22 cellular contexts compared by ENCODE assay signal in the genomic region with DNA sequence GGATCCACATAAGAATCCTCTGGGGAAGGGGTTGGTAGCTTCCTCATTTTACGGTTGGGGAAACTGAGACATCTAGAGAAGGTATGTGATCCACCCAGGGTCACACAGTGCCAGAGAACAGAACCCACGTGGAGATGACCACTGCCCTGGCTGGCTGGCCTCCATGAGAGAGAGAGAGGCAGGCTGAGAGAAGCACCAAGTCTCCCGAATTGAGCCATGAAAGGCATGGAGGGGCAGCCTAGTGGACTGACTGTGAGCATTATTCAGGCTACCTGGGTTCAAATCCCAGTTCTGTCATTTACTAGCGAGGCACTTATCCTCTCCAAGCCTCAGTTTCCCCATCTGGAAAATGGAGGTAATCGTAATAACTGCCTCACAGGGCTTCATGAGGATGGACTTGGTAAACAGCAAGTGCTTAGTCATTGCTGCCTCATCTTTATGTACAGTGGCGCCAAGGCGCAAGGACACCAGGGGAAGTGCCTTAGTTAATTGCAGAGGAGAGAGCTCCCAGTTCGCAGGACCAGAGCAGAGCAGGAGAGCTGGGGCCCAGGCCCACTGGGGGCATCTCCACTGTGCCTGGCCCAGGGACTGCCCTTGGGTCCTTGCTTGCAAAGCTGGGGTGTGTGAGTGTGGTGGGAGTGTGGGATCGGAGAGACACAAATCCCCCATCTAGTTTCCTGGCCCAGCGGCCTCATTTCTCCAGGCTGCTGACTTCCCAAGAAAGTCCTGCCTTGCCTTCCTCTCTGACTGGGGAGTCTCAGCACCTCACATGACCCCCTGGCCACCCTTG.
DNase-seq lines count a peak whose midpoint lies in the region; ATAC-seq, FAIRE-seq and TF ChIP-seq lines count a peak whose summit lies in the region.
"Had no signal": no experiment of that assay in that cellular context is flagged by ENCODE, and none has a peak within 500 bp of the region (broad histone marks: within the 10 kb centered on the region; RNA-seq: fewer than 3 reads in every experiment).

No MANE protein-coding gene starts in this region.

- peak overlapping the region; percentile 35 for H3K4me3 Mint-ChIP-seq in neural progenitor cell
- H3K4me3 Mint-ChIP-seq: B cell; CD4-positive, CD25-positive, alpha-beta regulatory T cell; CD8-positive, alpha-beta T cell; GM23338; H9 had no signal

- no TSS peak for BruUV-seq in K562 (replicated peaks; lab: Mats Ljungman, UMichigan)

- intact Hi-C loops in Right ventricle myocardium inferior (cut with DNase I) (no loop called here), cardiac septum (cut with DNase I) (no loop called here), K562 (cut with micrococcal nuclease) (no loop called here)

- no peaks in the 10 kb centered on the region for H3K79me2 ChIP-seq in K562 (ENCODE audit: control insufficient read depth, insufficient read depth, low read length)
- no peaks in the 10 kb centered on the region for H3K79me2 ChIP-seq in neural progenitor cell (ENCODE audit: low read depth)

- no peaks in the 10 kb centered on the region for H3K9me3 ChIP-seq in BLaER1
- no peaks in the 10 kb centered on the region for H3K9me3 ChIP-seq in K562 (replicated peaks; ENCODE audit: control insufficient read depth, insufficient read depth, low read depth, low read length)
- H3K9me3 ChIP-seq in neural progenitor cell (ENCODE audit: low read depth), result no peaks in the 10 kb centered on the region
- H3K9me3 ChIP-seq: Caco-2 had no signal

- H3K27me3 ChIP-seq in BLaER1 (no peaks in the 10 kb centered on the region), K562 (ENCODE audit: control insufficient read depth in 2 of 2, insufficient read depth in 2 of 2, low read length in 2 of 2) (peaks cover 2 to 32% of the 10 kb centered on the region in 2 experiments; a peak in 4 of 5 replicates), neural progenitor cell (no peaks in the 10 kb centered on the region)

- H3K27ac ChIP-seq in BLaER1 (no peak overlapping the region), K562 (ENCODE audit: extremely low read depth, low read depth, low read length) (no peak overlapping the region), neural progenitor cell (no peak overlapping the region)
- H3K27ac ChIP-seq: 22Rv1 had no signal

- H3K36me3 ChIP-seq in BLaER1 (no peaks in the 10 kb centered on the region), K562 (ENCODE audit: control insufficient read depth, insufficient read depth, low read length) (no peaks in the 10 kb centered on the region), neural progenitor cell (no peaks in the 10 kb centered on the region)

- H3K4me1 ChIP-seq in BLaER1, result peaks cover 67% of the 10 kb centered on the region
- no peaks in the 10 kb centered on the region; a peak in 1 of 5 replicates for H3K4me1 ChIP-seq in K562 (replicated peaks in 1 of 2; ENCODE audit: control insufficient read depth in 2 of 2, insufficient read depth in 2 of 2, low read length in 2 of 2)
- H3K4me1 ChIP-seq in neural progenitor cell, result no peaks in the 10 kb centered on the region
- H3K4me1 ChIP-seq: Caco-2 had no signal

- peaks cover 26% of the 10 kb centered on the region for H3K36me3 Mint-ChIP-seq in neural progenitor cell
- H3K36me3 Mint-ChIP-seq: CD4-positive, CD25-positive, alpha-beta regulatory T cell had no signal

- 9% methylated on average over 10 of the region's 10 CpGs for WGBS in K562 (ENCODE audit: insufficient coverage, low coverage, missing lambda C conversion rate)

- H3K9ac ChIP-seq in BLaER1 (no peak overlapping the region), K562 (ENCODE audit: insufficient read depth in 1 of 2, low read depth in 2 of 2, low read length in 2 of 2) (no peak overlapping the region), neural progenitor cell (no peak overlapping the region)

- POLR2A ChIA-PET in K562 (lab: Yijun Ruan, JAX), result no interaction called here

- no peak for TF ChIP-seq RAD21 in K562 (CRISPR knock-in tag; conservative IDR thresholded peaks at IDR 0.05 in 1 of 2, IDR thresholded peaks at IDR 0.05 in 1 of 2)

- no peak overlapping the region for H3K27ac Mint-ChIP-seq in neural progenitor cell
- H3K27ac Mint-ChIP-seq: B cell; CD8-positive, alpha-beta T cell; GM23338; H9 had no signal

- no peaks in the 10 kb centered on the region for H3K9me3 Mint-ChIP-seq in neural progenitor cell
- H3K9me3 Mint-ChIP-seq: CD4-positive, CD25-positive, alpha-beta regulatory T cell; CD8-positive, alpha-beta T cell; GM23338; H9 had no signal

- TF ChIP-seq POLR2A in K562 (conservative IDR thresholded peaks at IDR 0.05), result no peak

- no peak overlapping the region for H2AFZ ChIP-seq in K562 (ENCODE audit: low read depth, low read length)
- H2AFZ ChIP-seq in neural progenitor cell (replicated peaks), result no peak overlapping the region
- H2AFZ ChIP-seq: GM23338 had no signal

- peaks cover 24% of the 10 kb centered on the region for H3K4me1 Mint-ChIP-seq in neural progenitor cell
- H3K4me1 Mint-ChIP-seq: B cell had no signal

- no peak for TF ChIP-seq CTCF in K562 (IDR thresholded peaks at IDR 0.05 in 2 of 3, conservative IDR thresholded peaks at IDR 0.05 in 1 of 3; ENCODE audit: insufficient read depth in 2 of 3, low read depth in 1 of 3, low read length in 3 of 3)
- no peak for TF ChIP-seq CTCF in neural progenitor cell (IDR thresholded peaks at IDR 0.05)

- peak overlapping the region; percentile 91 for H3K4me2 ChIP-seq in BLaER1
- no peak overlapping the region for H3K4me2 ChIP-seq in K562 (ENCODE audit: insufficient read depth, low read length)
- no peak overlapping the region for H3K4me2 ChIP-seq in neural progenitor cell
- H3K4me2 ChIP-seq: GM23338 had no signal

- no peak for FAIRE-seq in K562 (lab: Jason Lieb, UNC)
- FAIRE-seq: A204.1, G401.6, GM12892 had no signal

- TF ChIP-seq EP300 in K562 (IDR thresholded peaks at IDR 0.05; ENCODE audit: low read length), result no peak

- H3K4me3 ChIP-seq in BLaER1 (no peak overlapping the region), K562 (no peak overlapping the region), neural progenitor cell (no peak overlapping the region)
- H3K4me3 ChIP-seq: GM23338 had no signal

- no peaks in the 10 kb centered on the region for H3F3A ChIP-seq in neural progenitor cell (ENCODE audit: low read depth)

- no peaks in the 10 kb centered on the region for H3K9me1 ChIP-seq in K562 (ENCODE audit: control insufficient read depth, insufficient read depth, low read length)

- CTCF ChIA-PET in K562 (lab: Yijun Ruan, JAX; ENCODE audit: low intra/inter-chr PET ratio), result no interaction called here

- in situ Hi-C loops in K562 (cut with MboI), result no loop called here

- peaks cover 6% of the 10 kb centered on the region for H3K27me3 Mint-ChIP-seq in neural progenitor cell (ENCODE audit: insufficient read depth, low read depth)
- H3K27me3 Mint-ChIP-seq: B cell; CD4-positive, CD25-positive, alpha-beta regulatory T cell had no signal

- DNase-seq in Right ventricle myocardium inferior (ENCODE audit: missing footprints) (peak; percentile 17), cardiac septum (ENCODE audit: low spot score) (no peak), K562 (ENCODE audit: extremely low read depth in 1 of 4, low spot score in 3 of 4) (peak in 1 of 4 experiments; percentile 16), neural progenitor cell (ENCODE audit: low spot score) (no peak), SKM-1 treated with dmso at 0.1 percent for 144 hours (lab: John Stamatoyannopoulos, UW; ENCODE audit: unreplicated experiment) (no peak), NCI-H1092 treated with DMSO at 0.1 percent for 48 hours (lab: John Stamatoyannopoulos, UW) (no peak)
- DNase-seq: C1 segment of cervical spinal cord; Caco-2; CD4-positive, CD25-positive, alpha-beta regulatory T cell; CD8-positive, alpha-beta T cell; DMS153; DND-41; H9 had no signal

- H4K20me1 ChIP-seq in BLaER1, result no peaks in the 10 kb centered on the region
- H4K20me1 ChIP-seq in K562 (replicated peaks; ENCODE audit: control insufficient read depth, insufficient read depth, low read length), result 0 out of 2 replicates have a peak, but pooled peaks cover 8% of the 10 kb centered on the region
- H4K20me1 ChIP-seq in neural progenitor cell (ENCODE audit: low read depth), result no peaks in the 10 kb centered on the region

- ATAC-seq in Right ventricle myocardium inferior (no peak), K562 (no peak), HG03175 (IDR thresholded peaks at IDR 0.05; ENCODE audit: unreplicated experiment) (no peak)
- ATAC-seq: CD8-positive, alpha-beta T cell; GM23338; HCT116 had no signal

TF ChIP-seq in K562, 482 proteins besides CTCF, POLR2A, EP300 and RAD21 (continues in another document):
- TF ChIP-seq RBM34 (IDR thresholded peaks at IDR 0.05; ENCODE audit: borderline replicate concordance, insufficient read depth, low read length) (no peak), ZKSCAN8 (CRISPR knock-in tag; IDR thresholded peaks at IDR 0.05) (peak; percentile 92), MAFG (tag; conservative IDR thresholded peaks at IDR 0.05) (0 out of 2 replicates have a peak, but pooled peaks have one; percentile 25), ZNF766 (CRISPR knock-in tag; conservative IDR thresholded peaks at IDR 0.05) (no peak), ZNF143 (CRISPR knock-in tag; IDR thresholded peaks at IDR 0.05) (no peak), C11orf30 (IDR thresholded peaks at IDR 0.05; ENCODE audit: low read depth) (0 out of 2 replicates have a peak, but pooled peaks have one; percentile 7), CBFA2T2 (conservative IDR thresholded peaks at IDR 0.05) (no peak), ZNF445 (CRISPR knock-in tag; IDR thresholded peaks at IDR 0.05; ENCODE audit: low read depth) (no peak), NCOA1 (IDR thresholded peaks at IDR 0.05; ENCODE audit: low read depth) (no peak)
